ENCODE assay signal across 1 cellular context in genomic region chr1:147635342-147635741, GRCh38.
TF ChIP-seq lines count a peak whose summit lies in the region.

No MANE protein-coding gene starts in this region.

TF ChIP-seq in GM23338, 12 proteins besides CTCF, POLR2A, EP300 and RAD21 (continued from another document):
- TF ChIP-seq ZNF114 (CRISPR knock-in tag; IDR thresholded peaks at IDR 0.05) (no peak), REST (IDR thresholded peaks at IDR 0.05; ENCODE audit: unreplicated experiment) (no peak), ZNF331 (CRISPR knock-in tag; IDR thresholded peaks at IDR 0.05; ENCODE audit: low read depth) (no peak), NANOG (IDR thresholded peaks at IDR 0.05; ENCODE audit: borderline replicate concordance) (no peak), CREB1 (CRISPR knock-in tag; IDR thresholded peaks at IDR 0.05; ENCODE audit: low read depth) (no peak), STAT1 (IDR thresholded peaks at IDR 0.05; ENCODE audit: unreplicated experiment) (no peak), EZH2 (IDR thresholded peaks at IDR 0.05; ENCODE audit: low read depth, unreplicated experiment) (no peak), EZH2phosphoT487 (IDR thresholded peaks at IDR 0.05; ENCODE audit: unreplicated experiment) (no peak), ZNF462 (CRISPR knock-in tag; IDR thresholded peaks at IDR 0.05) (no peak)
